ENCODE assay signal across 28 cellular contexts in genomic region chr10:36183726-36184125, GRCh38.
"Had no signal": no experiment of that assay in that cellular context is flagged by ENCODE, and none has a peak within 500 bp of the region (broad histone marks: within the 10 kb centered on the region; RNA-seq: fewer than 3 reads in every experiment).

No MANE protein-coding gene starts in this region.

- DNase-seq: activated CD4-positive, alpha-beta T cell treated with anti-CD3 and anti-CD28 coated beads for 1 hour; activated CD4-positive, alpha-beta T cell treated with anti-CD3 and anti-CD28 coated beads for 48 hours; activated CD4-positive, CD25-positive, alpha-beta regulatory T cell; activated CD8-positive, alpha-beta T cell treated with anti-CD3 and anti-CD28 coated beads for 36 hours; activated effector memory CD4-positive, alpha-beta T cell treated with anti-CD3 and anti-CD28 coated beads, Interleukin-2, amount 50 U/mL, for 16 hours; activated naive CD4-positive, alpha-beta T cell; activated naive CD4-positive, alpha-beta T cell treated with anti-CD3 and anti-CD28 coated beads, Interleukin-2, amount 50 U/mL, for 16 hours; activated naive CD8-positive, alpha-beta T cell treated with anti-CD3 and anti-CD28 coated beads for 36 hours; activated T-cell treated with anti-CD3 and anti-CD28 coated beads, Interleukin-2, amount 50 U/mL, for 1 hour; activated T-cell treated with anti-CD3 and anti-CD28 coated beads, Interleukin-2, amount 50 U/mL, for 72 hours; amygdala; Karpas-422; NCI-H1105; NCI-H1417 treated with DMSO at 0.1 percent for 48 hours; NCI-H187 treated with DMSO at 0.1 percent for 48 hours; NCI-H2081; NCI-H226; NCI-H446 treated with DMSO at 0.1 percent for 48 hours; NCI-H524; NCI-H69; NCI-H82; RPMI8226; SHP77 treated with DMSO at 0.1 percent for 48 hours; T1000; WERI-Rb-1 had no signal

- H3K4me3 Mint-ChIP-seq: activated CD8-positive, alpha-beta T cell treated with anti-CD3 and anti-CD28 coated beads for 36 hours; activated naive CD8-positive, alpha-beta T cell treated with anti-CD3 and anti-CD28 coated beads for 36 hours; activated T-cell treated with anti-CD3 and anti-CD28 coated beads, Interleukin-2, amount 50 U/mL, for 72 hours; activated T-helper 17 cell treated with anti-CD3 and anti-CD28 coated beads, Interleukin-2, amount 50 U/mL, for 72 hours had no signal

- H3K27me3 Mint-ChIP-seq: activated CD8-positive, alpha-beta T cell treated with anti-CD3 and anti-CD28 coated beads for 36 hours; activated naive CD8-positive, alpha-beta T cell treated with anti-CD3 and anti-CD28 coated beads for 36 hours; activated T-helper 17 cell treated with anti-CD3 and anti-CD28 coated beads, Interleukin-2, amount 50 U/mL, for 72 hours had no signal

- H3K4me3 ChIP-seq: ascending aorta had no signal

- H3K27ac Mint-ChIP-seq: activated CD8-positive, alpha-beta T cell treated with anti-CD3 and anti-CD28 coated beads for 36 hours; activated naive CD8-positive, alpha-beta T cell treated with anti-CD3 and anti-CD28 coated beads for 36 hours; activated T-cell treated with anti-CD3 and anti-CD28 coated beads, Interleukin-2, amount 50 U/mL, for 72 hours; activated T-helper 17 cell treated with anti-CD3 and anti-CD28 coated beads, Interleukin-2, amount 50 U/mL, for 72 hours had no signal

- H3K36me3 ChIP-seq: ascending aorta, WERI-Rb-1 had no signal

- H3K27me3 ChIP-seq: ascending aorta had no signal

- H3K27ac ChIP-seq: ascending aorta, WERI-Rb-1 had no signal

- H3K9me3 ChIP-seq: ascending aorta had no signal

- H3K36me3 Mint-ChIP-seq: activated naive CD8-positive, alpha-beta T cell treated with anti-CD3 and anti-CD28 coated beads for 36 hours had no signal

- H3K4me1 Mint-ChIP-seq: activated naive CD8-positive, alpha-beta T cell treated with anti-CD3 and anti-CD28 coated beads for 36 hours; activated T-helper 17 cell treated with anti-CD3 and anti-CD28 coated beads, Interleukin-2, amount 50 U/mL, for 72 hours had no signal

- ATAC-seq: activated CD8-positive, alpha-beta T cell treated with anti-CD3 and anti-CD28 coated beads for 36 hours; activated T-cell treated with anti-CD3 and anti-CD28 coated beads, Interleukin-2, amount 50 U/mL, for 72 hours; activated T-helper 17 cell treated with anti-CD3 and anti-CD28 coated beads, Interleukin-2, amount 50 U/mL, for 72 hours; Panc1 had no signal
